ENCODE assay signal across 8 cellular contexts in the genomic region with DNA sequence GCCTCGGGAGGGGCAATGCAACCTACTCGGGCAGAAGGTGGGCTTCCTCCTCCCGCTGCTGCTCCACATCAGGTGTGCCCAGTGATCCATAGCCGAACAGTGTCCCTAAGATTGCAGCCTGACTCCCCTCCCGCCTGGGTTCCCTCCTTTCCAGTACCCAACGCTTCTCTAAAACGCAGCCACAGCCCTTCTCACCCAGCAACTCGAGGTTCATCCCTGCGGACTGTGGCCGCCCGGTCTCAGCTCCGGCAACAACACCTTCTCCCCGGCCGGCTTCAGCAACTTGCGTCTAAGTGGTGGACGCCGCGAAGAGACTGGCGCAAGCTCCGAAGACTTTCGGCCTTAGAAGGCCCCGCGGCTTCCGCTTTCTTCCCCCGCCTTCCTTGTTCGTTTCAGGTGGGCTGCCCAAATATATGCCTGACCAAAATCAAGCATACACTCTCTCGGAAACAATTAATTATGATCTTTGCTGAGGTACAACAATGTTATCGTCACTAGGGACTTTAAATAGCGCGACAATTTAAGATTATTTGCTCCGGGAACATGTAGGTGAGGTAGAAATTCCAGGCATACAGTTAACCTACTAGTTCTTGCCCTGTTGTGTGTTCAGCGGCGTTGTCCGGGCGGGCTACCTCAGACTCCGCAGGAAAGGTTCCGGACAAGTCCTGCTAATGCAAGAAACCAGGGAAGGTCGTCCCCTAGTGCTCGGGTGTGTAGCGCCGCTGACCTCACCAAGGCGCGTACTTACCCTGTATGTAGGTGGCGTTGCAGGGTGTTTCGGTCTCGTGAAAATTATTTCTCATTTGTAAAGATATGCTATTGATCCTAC. TPM values are rescaled to one million over a fixed set of nuclear protein-coding genes. Genes with fewer than 3 reads are reported as not detected.
DNase-seq lines count a peak whose midpoint lies in the region; ATAC-seq and TF ChIP-seq lines count a peak whose summit lies in the region.

A gene with protein sequence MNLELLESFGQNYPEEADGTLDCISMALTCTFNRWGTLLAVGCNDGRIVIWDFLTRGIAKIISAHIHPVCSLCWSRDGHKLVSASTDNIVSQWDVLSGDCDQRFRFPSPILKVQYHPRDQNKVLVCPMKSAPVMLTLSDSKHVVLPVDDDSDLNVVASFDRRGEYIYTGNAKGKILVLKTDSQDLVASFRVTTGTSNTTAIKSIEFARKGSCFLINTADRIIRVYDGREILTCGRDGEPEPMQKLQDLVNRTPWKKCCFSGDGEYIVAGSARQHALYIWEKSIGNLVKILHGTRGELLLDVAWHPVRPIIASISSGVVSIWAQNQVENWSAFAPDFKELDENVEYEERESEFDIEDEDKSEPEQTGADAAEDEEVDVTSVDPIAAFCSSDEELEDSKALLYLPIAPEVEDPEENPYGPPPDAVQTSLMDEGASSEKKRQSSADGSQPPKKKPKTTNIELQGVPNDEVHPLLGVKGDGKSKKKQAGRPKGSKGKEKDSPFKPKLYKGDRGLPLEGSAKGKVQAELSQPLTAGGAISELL (minus strand): TSS at position 319 of the 829 bp plus-strand sequence. CDS start 105 bp downstream, at position 214.

- peak; percentile 97 for DNase-seq in GM12864 (ENCODE audit: low read depth)
- peak; percentile 98 for DNase-seq in NCI-H1105 treated with DMSO at 0.1 percent for 48 hours (lab: John Stamatoyannopoulos, UW)
- DNase-seq in activated naive CD8-positive, alpha-beta T cell treated with anti-CD3 and anti-CD28 coated beads, Interleukin-2, amount 50 U/mL, for 16 hours (ENCODE audit: low read depth, low spot score), result peak; percentile 89
- peak; percentile 96 for DNase-seq in Right ventricle myocardium superior
- DNase-seq in transverse colon, result peak; percentile 98

- peak; percentile 68 for TF ChIP-seq CTCF in GM12864 (IDR thresholded peaks at IDR 0.05; ENCODE audit: low read depth, low read length, missing control alignments)
- peak; percentile 79 for TF ChIP-seq CTCF in SU-DHL-6 (IDR thresholded peaks at IDR 0.05; ENCODE audit: insufficient read depth, low read length, poor library complexity, severe bottlenecking)
- peak; percentile 58 for TF ChIP-seq CTCF in parathyroid adenoma (IDR thresholded peaks at IDR 0.05)
- peak; percentile 47 to 70 (median 58) for TF ChIP-seq CTCF in transverse colon (IDR thresholded peaks at IDR 0.05)

- H3K27ac ChIP-seq in SU-DHL-6 (ENCODE audit: low read depth, low read length) (peak within 1 kb of the TSS; percentile 83), parathyroid adenoma (peak within 1 kb of the TSS; percentile 99), transverse colon (peak within 1 kb of the TSS; percentile 86 to 91 (median 89))

- intact Hi-C loops in Right ventricle myocardium superior (cut with DNase I), result no loop called here
- intact Hi-C loops in transverse colon (cut with DNase I; ENCODE audit: low total_unique reads), result no loop called here

- no peaks in the 10 kb centered on the region for H3K4me1 ChIP-seq in parathyroid adenoma
- H3K4me1 ChIP-seq in transverse colon, result peaks cover 19 to 29% (median 22%) of the 10 kb centered on the region in 4 donors

- 1% methylated on average over 44 of the region's 46 CpGs; no CpG with 5 or more reads in 1 of the 2 donors for WGBS in transverse colon (ENCODE audit: low coverage in 1 of 2), 2 donors

- peaks cover 42% of the 10 kb centered on the region for H3K79me2 ChIP-seq in SU-DHL-6 (ENCODE audit: insufficient read depth, low read length)
- peaks cover 19% of the 10 kb centered on the region for H3K79me2 ChIP-seq in parathyroid adenoma

- H3K27me3 ChIP-seq in SU-DHL-6 (ENCODE audit: low read length) (no peaks in the 10 kb centered on the region), parathyroid adenoma (ENCODE audit: control insufficient read depth, insufficient read depth, low read length) (no peaks in the 10 kb centered on the region), transverse colon (no peaks in the 10 kb centered on the region)

- no peaks in the 10 kb centered on the region for H4K20me1 ChIP-seq in SU-DHL-6 (ENCODE audit: low read depth, low read length)

- H3K4me3 ChIP-seq in GM12864 (ENCODE audit: low read depth, low read length) (peak within 1 kb of the TSS; percentile 88), SU-DHL-6 (ENCODE audit: insufficient read depth, low read length, poor library complexity, severe bottlenecking) (peak within 1 kb of the TSS; percentile 97), parathyroid adenoma (ENCODE audit: low read depth, low read length) (peak within 1 kb of the TSS; percentile 90), transverse colon (peak within 1 kb of the TSS; percentile 68 to 93 (median 82))

- ATAC-seq in HG02642 (IDR thresholded peaks at IDR 0.05; ENCODE audit: poor library complexity, unreplicated experiment), result peak; percentile 94
- ATAC-seq in Right ventricle myocardium superior (ENCODE audit: poor library complexity), result peak; percentile 99

- H3K4me2 ChIP-seq in SU-DHL-6 (ENCODE audit: low read depth, low read length, poor library complexity, severe bottlenecking), result peak within 1 kb of the TSS; percentile 80
- H3K4me2 ChIP-seq in parathyroid adenoma (ENCODE audit: low read length), result peak within 1 kb of the TSS; percentile 83

- H2AFZ ChIP-seq in SU-DHL-6 (ENCODE audit: low read depth, low read length, severe bottlenecking) (peak within 1 kb of the TSS; percentile 95), parathyroid adenoma (peak within 1 kb of the TSS; percentile 86)

- TF ChIP-seq EP300 in transverse colon (IDR thresholded peaks at IDR 0.05; ENCODE audit: low read depth), result no peak

- no peaks in the 10 kb centered on the region for H3K36me3 ChIP-seq in SU-DHL-6 (ENCODE audit: low read length)
- no peaks in the 10 kb centered on the region for H3K36me3 ChIP-seq in parathyroid adenoma (ENCODE audit: control insufficient read depth, insufficient read depth, low read length)
- H3K36me3 ChIP-seq in transverse colon, result no peaks in the 10 kb centered on the region

- in situ Hi-C loops in transverse colon (cut with MboI; ENCODE audit: low pct_ligation_motif_present in 1 of 4, low pct_unique_long_range_greater_than_20kb in 1 of 4, low sequenced_read_pairs in 3 of 4), result no loop called here

- H3K9ac ChIP-seq in SU-DHL-6 (ENCODE audit: low read length) (peak within 1 kb of the TSS; percentile 84), parathyroid adenoma (peak within 1 kb of the TSS; percentile 23)

- no peaks in the 10 kb centered on the region for H3K9me2 ChIP-seq in SU-DHL-6 (replicated peaks; ENCODE audit: insufficient read depth, low read length)

- 0 out of 2 replicates have a peak, but pooled peaks cover 7% of the 10 kb centered on the region for H3F3A ChIP-seq in SU-DHL-6 (ENCODE audit: insufficient read depth)

- H3K9me3 ChIP-seq in SU-DHL-6 (ENCODE audit: insufficient read depth, low read length) (no peaks in the 10 kb centered on the region), parathyroid adenoma (ENCODE audit: control insufficient read depth, low read length) (no peaks in the 10 kb centered on the region), transverse colon (no peaks in the 10 kb centered on the region)

- TF ChIP-seq POLR2A in transverse colon (IDR thresholded peaks at IDR 0.05), result peak; percentile 86

RNA-seq across cellular contexts. Expression of the gene that starts here (rescaled TPM):
- total RNA-seq in Right ventricle myocardium superior (9.3 TPM), transverse colon (10 to 100 TPM in 2 of 4 donors, 1 to 10 TPM in 2; 4.0 to 15.6 (median 10.2) TPM)

Comparison
In these comparisons a context has a peak if more than half of its experiments do, and no peak if none do; other contexts are left out.
1. Peak in every context shown above with its lines: DNase-seq, ATAC-seq, H3K4me3 ChIP-seq and H3K27ac ChIP-seq.